ENCODE assay signal across 18 cellular contexts in the genomic region with DNA sequence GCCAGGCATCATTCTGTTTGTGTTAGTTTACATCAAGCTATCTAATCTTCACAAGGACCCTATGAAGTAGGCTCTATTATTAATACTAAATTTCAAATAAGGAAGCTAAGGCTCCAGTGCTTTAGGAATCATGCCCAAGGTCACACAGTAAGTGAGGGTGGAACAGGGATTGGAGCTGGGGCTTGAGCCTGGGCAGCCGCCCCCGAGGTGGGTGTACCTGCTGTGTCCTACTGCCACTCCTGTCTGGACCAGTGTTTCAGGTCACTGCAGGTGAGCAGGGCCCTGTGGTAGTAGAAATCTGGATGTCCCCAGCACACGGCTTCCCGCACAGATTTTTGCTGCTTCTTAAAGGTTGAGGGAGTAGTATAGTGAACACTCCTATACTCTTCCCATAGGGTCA. TPM values are rescaled to one million over a fixed set of nuclear protein-coding genes. Genes with fewer than 3 reads are reported as not detected.
DNase-seq lines count a peak whose midpoint lies in the region; ATAC-seq and TF ChIP-seq lines count a peak whose summit lies in the region.
"Had no signal": no experiment of that assay in that cellular context is flagged by ENCODE, and none has a peak within 500 bp of the region (broad histone marks: within the 10 kb centered on the region; RNA-seq: fewer than 3 reads in every experiment).

No MANE protein-coding gene starts in this region.

- H3K4me3 ChIP-seq in OCI-LY7 (ENCODE audit: low read depth, low read length, poor library complexity, severe bottlenecking), result no peak overlapping the region
- no peak overlapping the region for H3K4me3 ChIP-seq in iPS-15b (ENCODE audit: low read depth, low read length)
- H3K4me3 ChIP-seq: coronary artery, ovary, thoracic aorta had no signal

- no TSS peak for BruUV-seq in OCI-LY7 (replicated peaks; lab: Mats Ljungman, UMichigan)

- ATAC-seq in stimulated activated effector memory CD8-positive, alpha-beta T cell treated with anti-CD3 and anti-CD28 coated beads, Interleukin-12 subunit alpha, Interleukin-12 subunit beta, amount 100 ng/mL, for 72 hours, result no peak
- ATAC-seq: HepG2 had no signal

- in situ Hi-C loops in KBM-7 (cut with MboI; ENCODE audit: low pct_unique_long_range_greater_than_20kb, low sequenced_read_pairs), result no loop called here

- no peak for TF ChIP-seq CTCF in OCI-LY7 (conservative IDR thresholded peaks at IDR 0.05; ENCODE audit: low read length)

- peak overlapping the region; percentile 63 for H3K27ac Mint-ChIP-seq in activated CD4-positive, alpha-beta T cell treated with anti-CD3 and anti-CD28 coated beads, Interleukin-2, amount 10 ng/mL, durations not matched to agents 7 days and 5 days
- peak overlapping the region; percentile 90 for H3K27ac Mint-ChIP-seq in stimulated activated effector memory CD8-positive, alpha-beta T cell treated with anti-CD3 and anti-CD28 coated beads, Interleukin-12 subunit alpha, Interleukin-12 subunit beta, amount 100 ng/mL, for 72 hours

- peak overlapping the region; percentile 37 for H3K9ac ChIP-seq in iPS-15b (ENCODE audit: low read depth, low read length)

- H3K9me3 Mint-ChIP-seq in activated CD4-positive, alpha-beta T cell treated with anti-CD3 and anti-CD28 coated beads, Interleukin-2, amount 10 ng/mL, durations not matched to agents 7 days and 5 days, result no peaks in the 10 kb centered on the region
- no peaks in the 10 kb centered on the region for H3K9me3 Mint-ChIP-seq in stimulated activated effector memory CD8-positive, alpha-beta T cell treated with anti-CD3 and anti-CD28 coated beads, Interleukin-12 subunit alpha, Interleukin-12 subunit beta, amount 100 ng/mL, for 72 hours

- no peaks in the 10 kb centered on the region for H3K27me3 Mint-ChIP-seq in activated CD4-positive, alpha-beta T cell treated with anti-CD3 and anti-CD28 coated beads, Interleukin-2, amount 10 ng/mL, durations not matched to agents 7 days and 5 days

- H3K27ac ChIP-seq in OCI-LY7 (ENCODE audit: low read depth, low read length, poor library complexity, severe bottlenecking), result peak overlapping the region; percentile 8
- H3K27ac ChIP-seq: epithelial cell of prostate, ovary, thoracic aorta had no signal

- intact Hi-C loops in OCI-LY7 (cut with micrococcal nuclease; ENCODE audit: unreplicated experiment), result no loop called here
- intact Hi-C loops in posterior vena cava (cut with DNase I), result loop anchor here in 1 of 2 donors (10.0 kb wide), 1 partner anchor 118 kb away; no protein-coding TSS in a partner anchor

- DNase-seq in activated CD4-positive, alpha-beta T cell treated with anti-CD3 and anti-CD28 coated beads, Interleukin-2, amount 10 ng/mL, durations not matched to agents 7 days and 5 days, result no peak
- DNase-seq in activated CD4-positive, alpha-beta T cell treated with anti-CD3 and anti-CD28 coated beads for 1 hour, result no peak
- DNase-seq in OCI-LY7 (ENCODE audit: low spot score) (no peak), posterior vena cava (ENCODE audit: low spot score) (no peak), epidermal melanocyte (ENCODE audit: insufficient read length, low spot score) (no peak), KBM-7 (no peak)
- no peak for DNase-seq in stimulated activated effector memory CD8-positive, alpha-beta T cell treated with anti-CD3 and anti-CD28 coated beads, Interleukin-12 subunit alpha, Interleukin-12 subunit beta, amount 100 ng/mL, for 72 hours (ENCODE audit: low spot score in 2 of 2)
- DNase-seq: EL; NCI-H1930; NCI-H510A; ovary; stimulated activated CD4-positive, alpha-beta T cell treated with anti-CD3 and anti-CD28 coated beads, Interleukin-4, amount 100 ng/mL, for 24 hours; stimulated activated CD8-positive, alpha-beta memory T cell treated with anti-CD3 and anti-CD28 coated beads, Interleukin-4, amount 100 ng/mL, for 48 hours had no signal

- H3K36me3 Mint-ChIP-seq in activated CD4-positive, alpha-beta T cell treated with anti-CD3 and anti-CD28 coated beads, Interleukin-2, amount 10 ng/mL, durations not matched to agents 7 days and 5 days (ENCODE audit: low read depth), result peaks cover 56% of the 10 kb centered on the region
- H3K36me3 Mint-ChIP-seq in stimulated activated effector memory CD8-positive, alpha-beta T cell treated with anti-CD3 and anti-CD28 coated beads, Interleukin-12 subunit alpha, Interleukin-12 subunit beta, amount 100 ng/mL, for 72 hours, result peaks cover 41% of the 10 kb centered on the region

- H3K9me3 ChIP-seq in OCI-LY7 (ENCODE audit: low read length) (no peaks in the 10 kb centered on the region), iPS-15b (ENCODE audit: control insufficient read depth, insufficient read depth, low read length) (no peaks in the 10 kb centered on the region)
- H3K9me3 ChIP-seq: ovary, thoracic aorta had no signal

- no peaks in the 10 kb centered on the region for H3K27me3 ChIP-seq in iPS-15b (ENCODE audit: control insufficient read depth, insufficient read depth, low read length)
- H3K27me3 ChIP-seq: ovary had no signal

- H3K79me2 ChIP-seq in OCI-LY7 (ENCODE audit: insufficient read depth, low read depth, low read length), result peaks cover 99% of the 10 kb centered on the region

- CTCF ChIA-PET in activated CD4-positive, alpha-beta T cell treated with anti-CD3 and anti-CD28 coated beads, Interleukin-2, amount 10 ng/mL, durations not matched to agents 7 days and 5 days (lab: Charles Lee), result interaction anchor here (1.0 to 1.6 kb wide), 3 partner anchors 35 to 156 kb away, joined by 3 to 5 read pairs (median 3); no protein-coding TSS in a partner anchor
- CTCF ChIA-PET in OCI-LY7 (lab: Charles Lee; ENCODE audit: unreplicated experiment), result interaction anchor here (0.5 to 1.5 kb wide), 2 partner anchors 62 to 102 kb away, joined by 4 to 5 read pairs; no protein-coding TSS in a partner anchor

- H4K20me1 ChIP-seq in OCI-LY7 (ENCODE audit: insufficient read depth, low read length), result peaks cover 43% of the 10 kb centered on the region; the same call in 1 of the 2 replicates

- H3K4me2 ChIP-seq in OCI-LY7 (ENCODE audit: low read length), result peak overlapping the region; percentile 89

- H3K4me1 ChIP-seq in OCI-LY7 (ENCODE audit: insufficient read depth, low read length, poor library complexity, severe bottlenecking) (peaks cover 89% of the 10 kb centered on the region), iPS-15b (ENCODE audit: control insufficient read depth, insufficient read depth, low read length) (peaks cover 26% of the 10 kb centered on the region)

- peaks cover 82% of the 10 kb centered on the region for H3K4me1 Mint-ChIP-seq in activated CD4-positive, alpha-beta T cell treated with anti-CD3 and anti-CD28 coated beads, Interleukin-2, amount 10 ng/mL, durations not matched to agents 7 days and 5 days
- H3K4me1 Mint-ChIP-seq in stimulated activated effector memory CD8-positive, alpha-beta T cell treated with anti-CD3 and anti-CD28 coated beads, Interleukin-12 subunit alpha, Interleukin-12 subunit beta, amount 100 ng/mL, for 72 hours, result peaks cover 86% of the 10 kb centered on the region

- POLR2A ChIA-PET in activated CD4-positive, alpha-beta T cell treated with anti-CD3 and anti-CD28 coated beads, Interleukin-2, amount 10 ng/mL, durations not matched to agents 7 days and 5 days (lab: Charles Lee), result no interaction called here
- POLR2A ChIA-PET in OCI-LY7 (lab: Charles Lee), result interaction anchor here (1.2 to 1.5 kb wide), 4 partner anchors 22 to 127 kb away, joined by 3 to 7 read pairs (median 4); no protein-coding TSS in a partner anchor

- H3K36me3 ChIP-seq in OCI-LY7 (ENCODE audit: insufficient read depth, low read length), result peaks cover 36% of the 10 kb centered on the region
- no peaks in the 10 kb centered on the region for H3K36me3 ChIP-seq in iPS-15b (ENCODE audit: control insufficient read depth, insufficient read depth, low read length)
- H3K36me3 ChIP-seq: ovary, thoracic aorta had no signal

- H3K9me2 ChIP-seq in OCI-LY7 (ENCODE audit: insufficient read depth, low read length), result no peaks in the 10 kb centered on the region

- H2AFZ ChIP-seq in OCI-LY7 (ENCODE audit: low read length), result no peak overlapping the region

- no peak overlapping the region for H3K4me3 Mint-ChIP-seq in activated CD4-positive, alpha-beta T cell treated with anti-CD3 and anti-CD28 coated beads, Interleukin-2, amount 10 ng/mL, durations not matched to agents 7 days and 5 days
- peak overlapping the region; percentile 96 for H3K4me3 Mint-ChIP-seq in stimulated activated effector memory CD8-positive, alpha-beta T cell treated with anti-CD3 and anti-CD28 coated beads, Interleukin-12 subunit alpha, Interleukin-12 subunit beta, amount 100 ng/mL, for 72 hours

RNA-seq across cellular contexts. Expression of gene KLF13, which starts 6.5 kb away (rescaled TPM):
- 100 to 1,000 TPM; 235 to 264 TPM for total RNA-seq in activated CD4-positive, alpha-beta T cell treated with anti-CD3 and anti-CD28 coated beads, Interleukin-2, amount 10 ng/mL, durations not matched to agents 7 days and 5 days
- total RNA-seq in OCI-LY7 (2014; rRNA removed; shearing (Covaris generic)), result 62.0 and 64.6 TPM in 2 replicates
- total RNA-seq in OCI-LY7 (2022) (62.6 and 63.2 TPM in 2 replicates), posterior vena cava (10 to 100 TPM; 49.6 to 97.8 TPM)
